In genomic region chr19:29844891-29845575, GRCh38 we compare ENCODE assay signal across 8 cellular contexts. TPM values are rescaled to one million over a fixed set of nuclear protein-coding genes. Genes with fewer than 3 reads are reported as not detected.
DNase-seq lines count a peak whose midpoint lies in the region; FAIRE-seq and TF ChIP-seq lines count a peak whose summit lies in the region.

No MANE protein-coding gene starts in this region.

- DNase-seq in HAP-1 (ENCODE audit: low spot score in 2 of 2) = peak; percentile 90 to 97
- DNase-seq in MG63 = peak; percentile 96
- peak; percentile 67 for DNase-seq in SHP77 treated with DMSO at 0.1 percent for 48 hours (lab: John Stamatoyannopoulos, UW)
- peak; percentile 98 for DNase-seq in activated gamma-delta T cell treated with Interleukin-2 at 50 U/mL for 16 hours
- DNase-seq in foreskin melanocyte = peak; percentile 79

- H3K4me1 ChIP-seq in HAP-1 (peaks cover 9% of the 10 kb centered on the region), neutrophil (ENCODE audit: control insufficient read depth in 1 of 2, insufficient read depth in 1 of 2, low read depth in 1 of 2, low read length in 1 of 2) (peaks cover 24 to 32% of the 10 kb centered on the region in 2 experiments), subcutaneous abdominal adipose tissue (ENCODE audit: control insufficient read depth in 5 of 5, insufficient read depth in 5 of 5, low read length in 5 of 5) (peaks cover 5 to 27% (median 24%) of the 10 kb centered on the region in 5 donors)

- H3K9me3 ChIP-seq in HAP-1 (no peaks in the 10 kb centered on the region), MG63 (no peaks in the 10 kb centered on the region), neutrophil (no peaks in the 10 kb centered on the region), subcutaneous abdominal adipose tissue (ENCODE audit: control insufficient read depth in 5 of 5, low read length in 5 of 5) (no peaks in the 10 kb centered on the region)

- H3K36me3 ChIP-seq in HAP-1 (replicated peaks) = no peaks in the 10 kb centered on the region
- H3K36me3 ChIP-seq in MG63 = no peaks in the 10 kb centered on the region
- H3K36me3 ChIP-seq in neutrophil = no peaks in the 10 kb centered on the region
- H3K36me3 ChIP-seq in subcutaneous abdominal adipose tissue (ENCODE audit: control insufficient read depth in 5 of 5, insufficient read depth in 5 of 5, low read length in 5 of 5) = no peaks in the 10 kb centered on the region

- H3K27me3 ChIP-seq in HAP-1 (ENCODE audit: low read depth) (no peaks in the 10 kb centered on the region), MG63 (no peaks in the 10 kb centered on the region), neutrophil (peaks cover 68% of the 10 kb centered on the region), subcutaneous abdominal adipose tissue (ENCODE audit: control insufficient read depth in 5 of 5, insufficient read depth in 4 of 5, low read length in 5 of 5) (peaks cover 0 to 8% (median 2%) of the 10 kb centered on the region in 5 donors)

- H3K27ac ChIP-seq in neutrophil = peak overlapping the region; percentile 64
- H3K27ac ChIP-seq in subcutaneous abdominal adipose tissue (ENCODE audit: low read depth, low read length) = peak overlapping the region; percentile 10

- H3K4me3 ChIP-seq in HAP-1 (peak overlapping the region; percentile 38), MG63 (peak overlapping the region; percentile 69), neutrophil (ENCODE audit: low read depth in 1 of 2, low read length in 1 of 2) (peak overlapping the region; percentile 59 to 79), subcutaneous abdominal adipose tissue (ENCODE audit: low read depth in 1 of 5, low read length in 5 of 5) (peak overlapping the region; percentile 82 to 95 (median 93))

- in situ Hi-C loops in HAP-1 (cut with MboI; ENCODE audit: low sequenced_read_pairs) = no loop called here

- peak; percentile 41 for FAIRE-seq in G401.6 (lab: Jason Lieb, UNC)

- TF ChIP-seq CTCF in neutrophil (IDR thresholded peaks at IDR 0.05) = no peak

- peak overlapping the region in 4 of 5 donors; percentile 55 to 86 (median 76) for H3K9ac ChIP-seq in subcutaneous abdominal adipose tissue (ENCODE audit: low read length in 5 of 5)

RNA-seq across cellular contexts. Expression of gene CCNE1, which starts 33.2 kb away (rescaled TPM):
- total RNA-seq in MG63 (2014; rRNA removed; shearing (Covaris generic); ENCODE audit: low replicate concordance) = 5.6 and 11.3 TPM in 2 replicates

Comparison
In these comparisons a context has a peak if more than half of its experiments do, and no peak if none do; other contexts are left out.
1. Peak in every context shown above with its lines: DNase-seq, H3K4me3 ChIP-seq and H3K27ac ChIP-seq.
2. H3K4me3 ChIP-seq: peak in every context shown above with its lines; median percentile 93 in subcutaneous abdominal adipose tissue; 69 in MG63; 69 in neutrophil; 38 in HAP-1.